13 cellular contexts compared by ENCODE assay signal in genomic region chr11:33515347-33515746, GRCh38.
A peak's percentile ranks its signal among the peaks of the same experiment; 100 is the strongest.
DNase-seq lines count a peak whose midpoint lies in the region; ATAC-seq and TF ChIP-seq lines count a peak whose summit lies in the region.
"Had no signal": no experiment of that assay in that cellular context is flagged by ENCODE, and none has a peak within 500 bp of the region (broad histone marks: within the 10 kb centered on the region; RNA-seq: fewer than 3 reads in every experiment).

No MANE protein-coding gene starts in this region.

- no peaks in the 10 kb centered on the region for H3K9me3 Mint-ChIP-seq in activated naive CD4-positive, alpha-beta T cell treated with anti-CD3 and anti-CD28 coated beads for 36 hours
- no peaks in the 10 kb centered on the region for H3K9me3 Mint-ChIP-seq in activated naive CD4-positive, alpha-beta T cell treated with anti-CD3 and anti-CD28 coated beads, Interleukin-2, amount 10 ng/mL, durations not matched to agents 7 days and 5 days
- H3K9me3 Mint-ChIP-seq: activated naive CD4-positive, alpha-beta T cell treated with anti-CD3 and anti-CD28 coated beads, Interleukin-2, amount 50 U/mL, for 24 hours had no signal

- intact Hi-C loops in activated naive CD4-positive, alpha-beta T cell treated with anti-CD3 and anti-CD28 coated beads for 36 hours (cut with micrococcal nuclease): no loop called here

- TF ChIP-seq CTCF in astrocyte of the spinal cord (IDR thresholded peaks at IDR 0.05; ENCODE audit: low read depth, low read length): no peak

- no peak overlapping the region for H3K27ac Mint-ChIP-seq in activated naive CD4-positive, alpha-beta T cell treated with anti-CD3 and anti-CD28 coated beads for 36 hours
- H3K27ac Mint-ChIP-seq in activated naive CD4-positive, alpha-beta T cell treated with anti-CD3 and anti-CD28 coated beads, Interleukin-2, amount 10 ng/mL, durations not matched to agents 7 days and 5 days: no peak overlapping the region
- H3K27ac Mint-ChIP-seq: activated naive CD4-positive, alpha-beta T cell treated with anti-CD3 and anti-CD28 coated beads, Interleukin-2, amount 50 U/mL, for 24 hours had no signal

- ATAC-seq in GM19351 (IDR thresholded peaks at IDR 0.05; ENCODE audit: unreplicated experiment) (peak; percentile 68), HG02970 (IDR thresholded peaks at IDR 0.05; ENCODE audit: low FRiP score, unreplicated experiment) (no peak), HG02610 (IDR thresholded peaks at IDR 0.05; ENCODE audit: unreplicated experiment) (no peak)

- peak; percentile 12 for DNase-seq in activated naive CD4-positive, alpha-beta T cell treated with anti-CD3 and anti-CD28 coated beads for 36 hours
- DNase-seq in activated naive CD4-positive, alpha-beta T cell treated with anti-CD3 and anti-CD28 coated beads, Interleukin-2, amount 10 ng/mL, durations not matched to agents 7 days and 5 days: no peak
- DNase-seq in astrocyte of the spinal cord (ENCODE audit: low read depth, low spot score) (peak; percentile 18), putamen (ENCODE audit: low spot score) (peak; percentile 31), DMS79 (lab: John Stamatoyannopoulos, UW) (no peak)
- DNase-seq: islet precursor cell, midbrain, NCI-H2171 had no signal

- H3K4me3 ChIP-seq in astrocyte of the spinal cord (ENCODE audit: low read depth, low read length): no peak overlapping the region
- H3K4me3 ChIP-seq: smooth muscle cell had no signal

- peaks cover 11% of the 10 kb centered on the region for H3K27me3 Mint-ChIP-seq in activated naive CD4-positive, alpha-beta T cell treated with anti-CD3 and anti-CD28 coated beads for 36 hours (ENCODE audit: low read depth)
- H3K27me3 Mint-ChIP-seq in activated naive CD4-positive, alpha-beta T cell treated with anti-CD3 and anti-CD28 coated beads, Interleukin-2, amount 10 ng/mL, durations not matched to agents 7 days and 5 days: peaks cover 11% of the 10 kb centered on the region

- no peak overlapping the region for H3K4me3 Mint-ChIP-seq in activated naive CD4-positive, alpha-beta T cell treated with anti-CD3 and anti-CD28 coated beads for 36 hours
- no peak overlapping the region for H3K4me3 Mint-ChIP-seq in activated naive CD4-positive, alpha-beta T cell treated with anti-CD3 and anti-CD28 coated beads, Interleukin-2, amount 10 ng/mL, durations not matched to agents 7 days and 5 days
- H3K4me3 Mint-ChIP-seq: activated naive CD4-positive, alpha-beta T cell treated with anti-CD3 and anti-CD28 coated beads, Interleukin-2, amount 50 U/mL, for 24 hours had no signal

- H3K4me1 Mint-ChIP-seq in activated naive CD4-positive, alpha-beta T cell treated with anti-CD3 and anti-CD28 coated beads for 36 hours (ENCODE audit: low read depth): peaks cover 2% of the 10 kb centered on the region
- H3K4me1 Mint-ChIP-seq in activated naive CD4-positive, alpha-beta T cell treated with anti-CD3 and anti-CD28 coated beads, Interleukin-2, amount 10 ng/mL, durations not matched to agents 7 days and 5 days: no peaks in the 10 kb centered on the region
- H3K4me1 Mint-ChIP-seq: activated naive CD4-positive, alpha-beta T cell treated with anti-CD3 and anti-CD28 coated beads, Interleukin-2, amount 50 U/mL, for 24 hours had no signal

- no peaks in the 10 kb centered on the region for H3K36me3 Mint-ChIP-seq in activated naive CD4-positive, alpha-beta T cell treated with anti-CD3 and anti-CD28 coated beads for 36 hours (ENCODE audit: low read depth)
- H3K36me3 Mint-ChIP-seq in activated naive CD4-positive, alpha-beta T cell treated with anti-CD3 and anti-CD28 coated beads, Interleukin-2, amount 10 ng/mL, durations not matched to agents 7 days and 5 days: no peaks in the 10 kb centered on the region
- H3K36me3 Mint-ChIP-seq: activated naive CD4-positive, alpha-beta T cell treated with anti-CD3 and anti-CD28 coated beads, Interleukin-2, amount 50 U/mL, for 24 hours had no signal

- CTCF ChIA-PET in activated naive CD4-positive, alpha-beta T cell treated with anti-CD3 and anti-CD28 coated beads for 36 hours (lab: Charles Lee): no interaction called here
- CTCF ChIA-PET in activated naive CD4-positive, alpha-beta T cell treated with anti-CD3 and anti-CD28 coated beads, Interleukin-2, amount 10 ng/mL, durations not matched to agents 7 days and 5 days (lab: Charles Lee): no interaction called here

- in situ Hi-C loops in astrocyte of the spinal cord (cut with HindIII; ENCODE audit: low sequenced_read_pairs): no loop called here

Comparison
In these comparisons a context has a peak if more than half of its experiments do, and no peak if none do; other contexts are left out.
1. DNase-seq: peak in activated naive CD4-positive, alpha-beta T cell treated with anti-CD3 and anti-CD28 coated beads for 36 hours (single experiment), astrocyte of the spinal cord (single experiment) and putamen (single experiment); none in activated naive CD4-positive, alpha-beta T cell treated with anti-CD3 and anti-CD28 coated beads, Interleukin-2, amount 10 ng/mL, durations not matched to agents 7 days and 5 days (single experiment) and DMS79 (single experiment).